Comparison of ENCODE assay signal across 21 cellular contexts in the genomic region with DNA sequence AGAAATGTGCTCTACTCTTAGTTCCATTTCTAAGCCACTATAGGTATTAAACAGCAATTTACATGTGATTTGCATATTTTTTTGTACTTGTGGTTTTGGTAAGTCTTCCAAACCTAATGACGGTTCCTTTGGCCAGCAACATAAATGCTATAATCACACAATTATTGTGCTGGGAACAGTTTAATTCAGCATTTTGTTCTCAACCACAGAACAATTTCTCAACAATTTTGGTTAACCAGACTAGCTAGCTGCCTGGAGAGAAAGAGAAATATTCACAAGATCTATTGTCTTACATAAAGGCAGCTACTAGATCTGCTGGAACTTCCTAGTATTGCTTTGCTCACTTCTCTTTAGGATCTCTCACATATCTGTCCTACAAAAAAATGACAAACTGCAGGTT.
"Had no signal": no experiment of that assay in that cellular context is flagged by ENCODE, and none has a peak within 500 bp of the region (broad histone marks: within the 10 kb centered on the region; RNA-seq: fewer than 3 reads in every experiment).

No MANE protein-coding gene starts in this region.

- H3K4me3 Mint-ChIP-seq: activated CD4-positive, alpha-beta T cell treated with anti-CD3 and anti-CD28 coated beads, Interleukin-2, amount 10 ng/mL, durations not matched to agents 24 days and 14 days; activated CD8-positive, alpha-beta T cell treated with anti-CD3 and anti-CD28 coated beads, Interleukin-2, amount 10 ng/mL, durations not matched to agents 7 days and 5 days; activated T-cell treated with anti-CD3 and anti-CD28 coated beads, Interleukin-2, amount 50 U/mL, for 72 hours; naive thymus-derived CD8-positive, alpha-beta T cell; stimulated activated effector memory CD8-positive, alpha-beta T cell treated with anti-CD3 and anti-CD28 coated beads, Interleukin-12 subunit alpha, Interleukin-12 subunit beta, amount 100 ng/mL, for 72 hours had no signal

- H3K27me3 Mint-ChIP-seq: activated CD4-positive, alpha-beta T cell treated with anti-CD3 and anti-CD28 coated beads, Interleukin-2, amount 10 ng/mL, durations not matched to agents 24 days and 14 days; naive thymus-derived CD8-positive, alpha-beta T cell had no signal

- H3K4me1 Mint-ChIP-seq: activated CD4-positive, alpha-beta T cell treated with anti-CD3 and anti-CD28 coated beads, Interleukin-2, amount 10 ng/mL, durations not matched to agents 24 days and 14 days; naive thymus-derived CD8-positive, alpha-beta T cell; stimulated activated effector memory CD8-positive, alpha-beta T cell treated with anti-CD3 and anti-CD28 coated beads, Interleukin-12 subunit alpha, Interleukin-12 subunit beta, amount 100 ng/mL, for 72 hours had no signal

- DNase-seq: activated CD4-positive, alpha-beta T cell treated with anti-CD3 and anti-CD28 coated beads, Interleukin-2, amount 10 ng/mL, durations not matched to agents 24 days and 14 days; activated CD4-positive, CD25-positive, alpha-beta regulatory T cell; activated CD8-positive, alpha-beta memory T cell treated with anti-CD3 and anti-CD28 coated beads, Interleukin-2, amount 50 U/mL, for 4 hours; activated CD8-positive, alpha-beta T cell treated with anti-CD3 and anti-CD28 coated beads, Interleukin-2, amount 10 ng/mL, durations not matched to agents 7 days and 5 days; activated gamma-delta T cell; activated T-cell treated with anti-CD3 and anti-CD28 coated beads, Interleukin-2, amount 50 U/mL, for 72 hours; amniotic stem cell; cortex of kidney; effector CD4-positive, alpha-beta T cell; esophagus squamous epithelium; foreskin fibroblast; glutamatergic neuron; hypothalamus; kidney glomerular epithelial cell; left ventricle myocardium superior; mesenchymal stem cell; naive thymus-derived CD8-positive, alpha-beta T cell; stimulated activated CD4-positive, alpha-beta T cell treated with anti-CD3 and anti-CD28 coated beads, Interleukin-12 subunit alpha, Interleukin-12 subunit beta, amount 100 ng/mL, for 4 hours; stimulated activated CD4-positive, alpha-beta T cell treated with anti-CD3 and anti-CD28 coated beads, Interleukin-2, amount 100 ng/mL, for 24 hours had no signal

- H3K27ac Mint-ChIP-seq: activated CD4-positive, alpha-beta T cell treated with anti-CD3 and anti-CD28 coated beads, Interleukin-2, amount 10 ng/mL, durations not matched to agents 24 days and 14 days; activated CD8-positive, alpha-beta T cell treated with anti-CD3 and anti-CD28 coated beads, Interleukin-2, amount 10 ng/mL, durations not matched to agents 7 days and 5 days; activated naive CD4-positive, alpha-beta T cell treated with anti-CD3 and anti-CD28 coated beads, Interleukin-2, amount 50 U/mL, for 72 hours; activated T-cell treated with anti-CD3 and anti-CD28 coated beads, Interleukin-2, amount 50 U/mL, for 72 hours; naive thymus-derived CD8-positive, alpha-beta T cell; stimulated activated effector memory CD8-positive, alpha-beta T cell treated with anti-CD3 and anti-CD28 coated beads, Interleukin-12 subunit alpha, Interleukin-12 subunit beta, amount 100 ng/mL, for 72 hours had no signal

- H3K9me3 Mint-ChIP-seq: activated CD4-positive, alpha-beta T cell treated with anti-CD3 and anti-CD28 coated beads, Interleukin-2, amount 10 ng/mL, durations not matched to agents 24 days and 14 days had no signal

- ATAC-seq: activated CD8-positive, alpha-beta T cell treated with anti-CD3 and anti-CD28 coated beads, Interleukin-2, amount 10 ng/mL, durations not matched to agents 7 days and 5 days; activated naive CD4-positive, alpha-beta T cell treated with anti-CD3 and anti-CD28 coated beads, Interleukin-2, amount 50 U/mL, for 72 hours; activated T-cell treated with anti-CD3 and anti-CD28 coated beads, Interleukin-2, amount 50 U/mL, for 72 hours; left ventricle myocardium superior; naive thymus-derived CD8-positive, alpha-beta T cell; stimulated activated effector memory CD8-positive, alpha-beta T cell treated with anti-CD3 and anti-CD28 coated beads, Interleukin-12 subunit alpha, Interleukin-12 subunit beta, amount 100 ng/mL, for 72 hours had no signal

- H3K36me3 Mint-ChIP-seq: activated naive CD4-positive, alpha-beta T cell treated with anti-CD3 and anti-CD28 coated beads, Interleukin-2, amount 50 U/mL, for 72 hours; naive thymus-derived CD8-positive, alpha-beta T cell; stimulated activated effector memory CD8-positive, alpha-beta T cell treated with anti-CD3 and anti-CD28 coated beads, Interleukin-12 subunit alpha, Interleukin-12 subunit beta, amount 100 ng/mL, for 72 hours had no signal
